9 cellular contexts compared by ENCODE assay signal in the genomic region with DNA sequence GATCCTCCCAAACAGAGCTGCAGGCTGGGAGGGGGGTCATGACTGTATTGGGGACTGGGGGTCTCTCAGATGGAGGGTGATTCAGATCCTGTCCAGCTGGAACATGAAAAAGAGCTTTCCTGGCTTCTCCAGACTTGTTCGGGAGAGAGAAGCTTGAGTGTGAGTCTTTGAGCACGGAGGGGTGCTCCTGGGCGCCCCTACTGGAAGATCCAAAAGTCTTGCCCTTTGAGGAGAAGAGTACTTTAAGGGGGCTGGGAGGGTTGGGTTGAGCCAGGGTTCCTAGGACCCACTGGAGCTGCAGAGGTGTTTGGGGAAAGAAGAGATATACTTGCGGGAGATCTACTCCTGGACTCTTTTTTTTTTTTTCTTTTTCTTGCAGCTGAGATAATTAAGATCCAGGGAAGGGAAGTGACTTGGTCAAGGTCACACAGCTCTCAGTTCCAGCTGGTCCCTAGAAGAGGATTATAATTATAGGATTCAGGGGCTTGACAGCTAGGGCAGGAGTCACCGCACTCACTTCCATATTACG. TPM values are rescaled to one million over a fixed set of nuclear protein-coding genes. Genes with fewer than 3 reads are reported as not detected.
DNase-seq lines count a peak whose midpoint lies in the region; ATAC-seq and TF ChIP-seq lines count a peak whose summit lies in the region.
"Had no signal": no experiment of that assay in that cellular context is flagged by ENCODE, and none has a peak within 500 bp of the region (broad histone marks: within the 10 kb centered on the region; RNA-seq: fewer than 3 reads in every experiment).

No MANE protein-coding gene starts in this region.

- H3K4me2 ChIP-seq in smooth muscle cell, result peak overlapping the region; percentile 80

- H3F3A ChIP-seq in smooth muscle cell (ENCODE audit: low read depth), result peaks cover 13% of the 10 kb centered on the region

- H3K27ac ChIP-seq in body of pancreas, result peak overlapping the region; percentile 68 to 89 (median 77)
- H3K27ac ChIP-seq in iPS-20b (ENCODE audit: low read length), result no peak overlapping the region
- H3K27ac ChIP-seq in smooth muscle cell (ENCODE audit: low read depth), result peak overlapping the region; percentile 93

- H3K27me3 ChIP-seq in body of pancreas, result no peaks in the 10 kb centered on the region
- peaks cover 40% of the 10 kb centered on the region for H3K27me3 ChIP-seq in iPS-20b (ENCODE audit: insufficient read depth, low read length)
- no peaks in the 10 kb centered on the region for H3K27me3 ChIP-seq in smooth muscle cell (ENCODE audit: low read depth)

- peaks cover 43% of the 10 kb centered on the region for H3K79me2 ChIP-seq in smooth muscle cell (ENCODE audit: low read depth)

- H3K36me3 ChIP-seq in body of pancreas (replicated peaks in 1 of 2; ENCODE audit: insufficient read depth in 1 of 2, low read depth in 2 of 2) (no peaks in the 10 kb centered on the region), iPS-20b (ENCODE audit: insufficient read depth, low read depth, low read length) (no peaks in the 10 kb centered on the region), smooth muscle cell (ENCODE audit: low read depth) (no peaks in the 10 kb centered on the region)

- TF ChIP-seq POLR2A in body of pancreas (IDR thresholded peaks at IDR 0.05), result no peak

- H3K4me3 ChIP-seq in AG09309 (ENCODE audit: control insufficient read depth, low read depth, low read length) (peak overlapping the region; percentile 43), body of pancreas (no peak overlapping the region), iPS-20b (ENCODE audit: low read length) (peak overlapping the region; percentile 77), smooth muscle cell (peak overlapping the region; percentile 91)

- peak overlapping the region; percentile 65; the same call in 1 of the 2 replicates for H3K9ac ChIP-seq in iPS-20b (ENCODE audit: low read depth, low read length)
- H3K9ac ChIP-seq in smooth muscle cell (ENCODE audit: low read depth), result peak overlapping the region; percentile 74

- H2AFZ ChIP-seq in smooth muscle cell (ENCODE audit: low read depth), result no peak overlapping the region

- H3K9me3 ChIP-seq in body of pancreas, result no peaks in the 10 kb centered on the region
- H3K9me3 ChIP-seq in iPS-20b (ENCODE audit: insufficient read depth, low read depth, low read length), result no peaks in the 10 kb centered on the region
- no peaks in the 10 kb centered on the region for H3K9me3 ChIP-seq in smooth muscle cell (replicated peaks; ENCODE audit: low read depth)

- H4K20me1 ChIP-seq in smooth muscle cell (ENCODE audit: low read depth), result peaks cover 45% of the 10 kb centered on the region

- DNase-seq in AG09309 (ENCODE audit: low read depth) (no peak), RKO (ENCODE audit: low spot score) (peak; percentile 86), body of pancreas (peak in 3 of 4 donors; percentile 52 to 64 (median 56)), smooth muscle cell (lab: John Stamatoyannopoulos, UW; ENCODE audit: unreplicated experiment) (no peak), activated gamma-delta T cell treated with Interleukin-2 at 50 U/mL for 16 hours (no peak), COLO829 (ENCODE audit: low spot score) (no peak)

- H3K4me1 ChIP-seq in body of pancreas (peaks cover 92% of the 10 kb centered on the region), iPS-20b (ENCODE audit: insufficient read depth, low read length) (peaks cover 35% of the 10 kb centered on the region), smooth muscle cell (ENCODE audit: low read depth) (peaks cover 48% of the 10 kb centered on the region)

- ATAC-seq in body of pancreas, result no peak

- intact Hi-C loops in body of pancreas (cut with DNase I), result no loop called here

- 0 to 5% methylated on average over 5 to 6 of the region's 6 CpGs for WGBS in body of pancreas, 2 donors
- 3% methylated on average over 6 of the region's 6 CpGs for WGBS in smooth muscle cell (ENCODE audit: low lambda C conversion rate)

- TF ChIP-seq CTCF in AG09309 (IDR thresholded peaks at IDR 0.05; ENCODE audit: control insufficient read depth, insufficient read depth, low read depth, low read length, missing control alignments) (peak; percentile 76), GM12874 (IDR thresholded peaks at IDR 0.05; ENCODE audit: insufficient read depth, low read depth, low read length) (peak; percentile 77), body of pancreas (IDR thresholded peaks at IDR 0.05) (peak in 6 of 7 experiments; percentile 30 to 37 (median 34)), smooth muscle cell (IDR thresholded peaks at IDR 0.05; ENCODE audit: borderline replicate concordance, insufficient read depth, poor library complexity, severe bottlenecking) (peak; percentile 62)

RNA-seq across cellular contexts. Expression of gene RARA, which starts 8.4 kb away (rescaled TPM):
- total RNA-seq in body of pancreas (10 to 100 TPM; 11.4 to 13.8 TPM), smooth muscle cell (13.6 and 22.5 TPM in 2 replicates)
- polyA plus RNA-seq in smooth muscle cell, result 21.6 and 22.1 TPM in 2 replicates

RNA-seq across cellular contexts. Expression of gene CDC6, which starts 29.7 kb away (rescaled TPM):
- total RNA-seq in body of pancreas (under 1 TPM; 0.66 to 0.78 TPM), smooth muscle cell (10.4 and 15.1 TPM in 2 replicates)
- polyA plus RNA-seq in smooth muscle cell, result 5.2 and 5.5 TPM in 2 replicates

RNA-seq across cellular contexts. Expression of gene GJD3, which starts 47.1 kb away (rescaled TPM):
- total RNA-seq in body of pancreas (1 to 10 TPM in 1 of 2 donors, not detected in 1; 1.3 TPM), smooth muscle cell (not detected in 2 replicates)
- polyA plus RNA-seq in smooth muscle cell, result 0.27 and 0.30 TPM in 2 replicates
- total RNA-seq: M059J had no signal

Comparison
In these comparisons a context has a peak if more than half of its experiments do, and no peak if none do; other contexts are left out.
1. DNase-seq: peak in RKO (single experiment) and body of pancreas (3 of 4); none in AG09309 (single experiment), smooth muscle cell (single experiment), activated gamma-delta T cell treated with Interleukin-2 at 50 U/mL for 16 hours (single experiment) and COLO829 (single experiment).
2. H3K4me3 ChIP-seq: peak in AG09309 (single experiment), iPS-20b (single experiment) and smooth muscle cell (single experiment); none in body of pancreas (0 of 2).
3. Peak in every context shown above with its lines, with median percentiles within 50 percentile points of each other: CTCF ChIP-seq.